ENCODE assay signal across 11 cellular contexts in the genomic region with DNA sequence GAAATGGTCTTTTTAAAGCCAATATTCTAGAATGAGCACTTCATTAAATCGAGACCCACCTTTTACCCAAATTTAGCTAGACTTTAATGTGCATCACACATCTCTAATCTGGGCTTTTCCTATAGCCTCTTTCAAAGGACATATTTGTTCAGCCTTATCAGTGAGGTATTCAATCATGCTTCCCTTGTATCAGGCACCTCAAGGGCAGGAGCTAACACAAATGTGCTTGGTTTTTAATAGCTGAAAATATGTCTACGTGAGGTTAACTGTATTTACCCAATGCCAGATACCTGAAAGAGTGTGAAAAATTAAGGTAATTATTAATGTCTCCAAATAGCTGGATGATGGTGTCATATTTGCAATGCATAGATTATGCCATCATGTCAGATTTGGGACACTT.
"Had no signal": no experiment of that assay in that cellular context is flagged by ENCODE, and none has a peak within 500 bp of the region (broad histone marks: within the 10 kb centered on the region; RNA-seq: fewer than 3 reads in every experiment).

No MANE protein-coding gene starts in this region.

- H3K36me3 ChIP-seq: HAP-1 had no signal

- H3K4me1 ChIP-seq: HAP-1 had no signal

- H3K9me3 ChIP-seq: HAP-1 had no signal

- FAIRE-seq: H1, H54 had no signal

- DNase-seq: GM23248, GOT3, H7, H9, HCEC 1CT, HFFc6 had no signal

- H3K4me3 ChIP-seq: GM23248, GM23338, HAP-1 had no signal

- ATAC-seq: GM23338, HCT116 had no signal

- H3K27ac ChIP-seq: GM23248 had no signal
